In the genomic region with DNA sequence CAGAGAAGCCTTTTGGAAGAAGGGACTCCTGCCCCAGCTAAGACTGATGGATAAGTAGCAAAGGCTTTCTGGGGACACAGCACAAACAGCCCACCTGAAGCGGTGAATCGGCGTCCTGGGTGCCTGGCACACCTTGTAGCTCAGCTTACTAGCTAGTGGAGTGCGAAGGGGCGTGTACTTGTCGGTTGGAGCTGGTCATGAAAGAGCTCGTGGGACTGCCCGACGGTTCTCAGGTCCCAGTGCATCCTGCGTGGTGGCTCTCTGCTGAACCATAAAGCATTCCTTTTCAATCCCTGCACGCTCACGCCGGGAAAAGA, we compare ENCODE assay signal across 8 cellular contexts.
DNase-seq lines count a peak whose midpoint lies in the region; ATAC-seq lines count a peak whose summit lies in the region.

No MANE protein-coding gene starts in this region.

- no peak overlapping the region for H3K27ac Mint-ChIP-seq in central memory CD8-positive, alpha-beta T cell (ENCODE audit: low read depth)

- no peaks in the 10 kb centered on the region for H3K27me3 ChIP-seq in HAP-1 (ENCODE audit: low read depth)
- H3K27me3 ChIP-seq in muscle layer of duodenum (ENCODE audit: low read depth, low read length): no peaks in the 10 kb centered on the region

- DNase-seq in NCI-H2196 treated with DMSO at 0.1 percent for 48 hours (lab: John Stamatoyannopoulos, UW; ENCODE audit: unreplicated experiment): peak; percentile 85
- no peak for DNase-seq in NCI-H2196 (lab: John Stamatoyannopoulos, UW; ENCODE audit: unreplicated experiment)
- DNase-seq in HAP-1 (ENCODE audit: low spot score in 2 of 2): no peak
- DNase-seq in NCI-H1105 treated with DMSO at 0.1 percent for 48 hours (lab: John Stamatoyannopoulos, UW): peak; percentile 93
- DNase-seq in central memory CD8-positive, alpha-beta T cell (ENCODE audit: low spot score in 2 of 2): no peak
- no peak for DNase-seq in HK-2 (ENCODE audit: unreplicated experiment)
- no peak for DNase-seq in stimulated activated CD8-positive, alpha-beta memory T cell treated with anti-CD3 and anti-CD28 coated beads, Interleukin-4, amount 100 ng/mL, for 48 hours

- no peaks in the 10 kb centered on the region for H3K36me3 ChIP-seq in HAP-1 (replicated peaks)
- H3K36me3 ChIP-seq in muscle layer of duodenum (ENCODE audit: control insufficient read depth in 1 of 2, insufficient read depth in 2 of 2, low read length in 2 of 2): no peaks in the 10 kb centered on the region

- peaks cover 8% of the 10 kb centered on the region for H3K36me3 Mint-ChIP-seq in central memory CD8-positive, alpha-beta T cell (ENCODE audit: insufficient read depth)

- no peaks in the 10 kb centered on the region for H3K27me3 Mint-ChIP-seq in central memory CD8-positive, alpha-beta T cell

- peak overlapping the region; percentile 68 for H3K27ac ChIP-seq in muscle layer of duodenum (ENCODE audit: low read length)

- H3K4me3 ChIP-seq in HAP-1 (peak overlapping the region; percentile 80), muscle layer of duodenum (ENCODE audit: low read depth in 1 of 2, low read length in 2 of 2) (peak overlapping the region; percentile 81 to 93)

- H3K9me3 Mint-ChIP-seq in central memory CD8-positive, alpha-beta T cell: no peaks in the 10 kb centered on the region

- H3K4me1 ChIP-seq in HAP-1 (peaks cover 8% of the 10 kb centered on the region; the same call in 1 of the 2 replicates), muscle layer of duodenum (ENCODE audit: control insufficient read depth in 1 of 2, insufficient read depth in 2 of 2, low read length in 2 of 2) (peaks cover 14 to 16% of the 10 kb centered on the region in 2 donors)

- in situ Hi-C loops in HAP-1 (cut with MboI; ENCODE audit: low sequenced_read_pairs): no loop called here

- no peak overlapping the region for H3K4me3 Mint-ChIP-seq in central memory CD8-positive, alpha-beta T cell

- ATAC-seq in central memory CD8-positive, alpha-beta T cell (replicated peaks; ENCODE audit: extremely low read depth, poor library complexity, severe bottlenecking): peak; percentile 35

- no peaks in the 10 kb centered on the region for H3K9me3 ChIP-seq in HAP-1
- no peaks in the 10 kb centered on the region for H3K9me3 ChIP-seq in muscle layer of duodenum (ENCODE audit: control insufficient read depth in 1 of 2, low read length in 2 of 2)

- peaks cover 10% of the 10 kb centered on the region for H3K4me1 Mint-ChIP-seq in central memory CD8-positive, alpha-beta T cell

Comparison
In these comparisons a context has a peak if more than half of its experiments do, and no peak if none do; other contexts are left out.
1. DNase-seq: peak in NCI-H2196 treated with DMSO at 0.1 percent for 48 hours (single experiment) and NCI-H1105 treated with DMSO at 0.1 percent for 48 hours (single experiment); none in NCI-H2196 (single experiment), HAP-1 (0 of 2), central memory CD8-positive, alpha-beta T cell (0 of 2), HK-2 (single experiment) and stimulated activated CD8-positive, alpha-beta memory T cell treated with anti-CD3 and anti-CD28 coated beads, Interleukin-4, amount 100 ng/mL, for 48 hours (single experiment).